8 cellular contexts compared by ENCODE assay signal in genomic region chr4:37687175-37687525, GRCh38. TPM values are rescaled to one million over a fixed set of nuclear protein-coding genes. Genes with fewer than 3 reads are reported as not detected.
DNase-seq lines count a peak whose midpoint lies in the region; ATAC-seq and TF ChIP-seq lines count a peak whose summit lies in the region.

No MANE protein-coding gene starts in this region.

- H3K9me3 ChIP-seq in CD8-positive, alpha-beta T cell (ENCODE audit: low read length) = no peaks in the 10 kb centered on the region

- no peak overlapping the region for H3K4me3 ChIP-seq in CD8-positive, alpha-beta T cell (ENCODE audit: low read depth, low read length)

- no peak for TF ChIP-seq CTCF in CD8-positive, alpha-beta T cell (IDR thresholded peaks at IDR 0.05)

- H3K27ac Mint-ChIP-seq in CD8-positive, alpha-beta T cell = peak overlapping the region; percentile 45
- no peak overlapping the region for H3K27ac Mint-ChIP-seq in central memory CD8-positive, alpha-beta T cell (ENCODE audit: low read depth)
- no peak overlapping the region for H3K27ac Mint-ChIP-seq in natural killer cell treated with Interleukin-12 subunit alpha and Interleukin-12 subunit beta and Interleukin-15 and Interleukin-18, amount 100 ng/mL, for 72 hours

- no peak for DNase-seq in CD8-positive, alpha-beta T cell
- peak; percentile 52 to 74 for DNase-seq in NCI-H187 (lab: John Stamatoyannopoulos, UW)
- DNase-seq in central memory CD8-positive, alpha-beta T cell (ENCODE audit: low spot score in 2 of 2) = no peak
- DNase-seq in natural killer cell treated with Interleukin-12 subunit alpha and Interleukin-12 subunit beta and Interleukin-15 and Interleukin-18, amount 100 ng/mL, for 72 hours (ENCODE audit: low spot score) = no peak
- no peak for DNase-seq in D341Med (ENCODE audit: low spot score)
- no peak for DNase-seq in kidney glomerular epithelial cell (lab: John Stamatoyannopoulos, UW)

- CTCF ChIA-PET in CD8-positive, alpha-beta T cell (lab: Charles Lee) = interaction anchor here (1.6 kb wide), 1 partner anchor 84 kb away, joined by 5 read pairs; no protein-coding TSS in a partner anchor

- POLR2A ChIA-PET in CD8-positive, alpha-beta T cell (lab: Charles Lee) = interaction anchor here (0.8 to 1.1 kb wide), 3 partner anchors 8 to 94 kb away, joined by 3 to 4 read pairs (median 3); no protein-coding TSS in a partner anchor

- peaks cover 27% of the 10 kb centered on the region for H3K4me1 ChIP-seq in CD8-positive, alpha-beta T cell (ENCODE audit: insufficient read depth, low read length)

- peak overlapping the region; percentile 92 for H3K4me3 Mint-ChIP-seq in CD8-positive, alpha-beta T cell
- peak overlapping the region; percentile 90 for H3K4me3 Mint-ChIP-seq in central memory CD8-positive, alpha-beta T cell
- H3K4me3 Mint-ChIP-seq in natural killer cell treated with Interleukin-12 subunit alpha and Interleukin-12 subunit beta and Interleukin-15 and Interleukin-18, amount 100 ng/mL, for 72 hours = peak overlapping the region; percentile 86

- no peaks in the 10 kb centered on the region for H3K27me3 Mint-ChIP-seq in CD8-positive, alpha-beta T cell (ENCODE audit: low read depth)
- H3K27me3 Mint-ChIP-seq in central memory CD8-positive, alpha-beta T cell = no peaks in the 10 kb centered on the region
- H3K27me3 Mint-ChIP-seq in natural killer cell treated with Interleukin-12 subunit alpha and Interleukin-12 subunit beta and Interleukin-15 and Interleukin-18, amount 100 ng/mL, for 72 hours = peaks cover 0 to 4% of the 10 kb centered on the region in 2 donors

- H3K27ac ChIP-seq in CD8-positive, alpha-beta T cell (ENCODE audit: low read depth, low read length) = no peak overlapping the region

- peaks cover 36% of the 10 kb centered on the region for H3K4me1 Mint-ChIP-seq in CD8-positive, alpha-beta T cell (ENCODE audit: low read depth)
- peaks cover 34% of the 10 kb centered on the region for H3K4me1 Mint-ChIP-seq in central memory CD8-positive, alpha-beta T cell
- H3K4me1 Mint-ChIP-seq in natural killer cell treated with Interleukin-12 subunit alpha and Interleukin-12 subunit beta and Interleukin-15 and Interleukin-18, amount 100 ng/mL, for 72 hours (ENCODE audit: low read depth in 2 of 2) = peaks cover 26 to 36% of the 10 kb centered on the region in 2 donors

- H3K36me3 ChIP-seq in CD8-positive, alpha-beta T cell (ENCODE audit: insufficient read depth, low read length) = no peaks in the 10 kb centered on the region

- H3K27me3 ChIP-seq in CD8-positive, alpha-beta T cell (ENCODE audit: insufficient read depth, low read length) = no peaks in the 10 kb centered on the region

- no peaks in the 10 kb centered on the region for H3K9me3 Mint-ChIP-seq in CD8-positive, alpha-beta T cell
- H3K9me3 Mint-ChIP-seq in central memory CD8-positive, alpha-beta T cell = no peaks in the 10 kb centered on the region
- no peaks in the 10 kb centered on the region for H3K9me3 Mint-ChIP-seq in natural killer cell treated with Interleukin-12 subunit alpha and Interleukin-12 subunit beta and Interleukin-15 and Interleukin-18, amount 100 ng/mL, for 72 hours

- H3K36me3 Mint-ChIP-seq in CD8-positive, alpha-beta T cell = peaks cover 7% of the 10 kb centered on the region
- H3K36me3 Mint-ChIP-seq in central memory CD8-positive, alpha-beta T cell (ENCODE audit: insufficient read depth) = peaks cover 19% of the 10 kb centered on the region
- peaks cover 4% of the 10 kb centered on the region for H3K36me3 Mint-ChIP-seq in natural killer cell treated with Interleukin-12 subunit alpha and Interleukin-12 subunit beta and Interleukin-15 and Interleukin-18, amount 100 ng/mL, for 72 hours

- intact Hi-C loops in CD8-positive, alpha-beta T cell (cut with DNase I, micrococcal nuclease) = loop anchor here (2.0 to 10.0 kb wide), 13 partner anchors 50 to 1840 kb away; partner anchors contain the start of genes TBC1D1 (in 2 of the 2), KLF3 (in 1 of the 2), PGM2 (in 1 of the 2) and TLR6 (in 1 of the 2)

- ATAC-seq in CD8-positive, alpha-beta T cell = no peak
- no peak for ATAC-seq in central memory CD8-positive, alpha-beta T cell (replicated peaks; ENCODE audit: extremely low read depth, poor library complexity, severe bottlenecking)
- no peak for ATAC-seq in natural killer cell treated with Interleukin-12 subunit alpha and Interleukin-12 subunit beta and Interleukin-15 and Interleukin-18, amount 100 ng/mL, for 72 hours
- ATAC-seq in HG02798 (IDR thresholded peaks at IDR 0.05; ENCODE audit: poor library complexity, unreplicated experiment) (no peak), HG03565 (IDR thresholded peaks at IDR 0.05; ENCODE audit: unreplicated experiment) (no peak)

RNA-seq across cellular contexts. Expression of gene RELL1, which starts 1.0 kb away (rescaled TPM):
- total RNA-seq in CD8-positive, alpha-beta T cell = 10 to 100 TPM; 60.7 to 61.7 TPM
- total RNA-seq in natural killer cell treated with Interleukin-12 subunit alpha and Interleukin-12 subunit beta and Interleukin-15 and Interleukin-18, amount 100 ng/mL, for 72 hours = 10 to 100 TPM; 11.5 to 23.7 TPM

Comparison
In these comparisons a context has a peak if more than half of its experiments do, and no peak if none do; other contexts are left out.
1. DNase-seq: peak in NCI-H187 (2 of 2); none in CD8-positive, alpha-beta T cell (0 of 7), central memory CD8-positive, alpha-beta T cell (0 of 2), natural killer cell treated with Interleukin-12 subunit alpha and Interleukin-12 subunit beta and Interleukin-15 and Interleukin-18, amount 100 ng/mL, for 72 hours (single experiment), D341Med (single experiment) and kidney glomerular epithelial cell (single experiment).
2. Peak in every context shown above with its lines, with median percentiles within 50 percentile points of each other: H3K4me3 Mint-ChIP-seq.